ENCODE assay signal across 24 cellular contexts in genomic region chr2:126717928-126718327, GRCh38.
DNase-seq lines count a peak whose midpoint lies in the region; ATAC-seq, FAIRE-seq and TF ChIP-seq lines count a peak whose summit lies in the region.
"Had no signal": no experiment of that assay in that cellular context is flagged by ENCODE, and none has a peak within 500 bp of the region (broad histone marks: within the 10 kb centered on the region; RNA-seq: fewer than 3 reads in every experiment).

No MANE protein-coding gene starts in this region.

- H3K9me3 ChIP-seq in endodermal cell (ENCODE audit: control insufficient read depth, low read length), result no peaks in the 10 kb centered on the region
- no peaks in the 10 kb centered on the region for H3K9me3 ChIP-seq in lung (ENCODE audit: control insufficient read depth in 2 of 2, insufficient read depth in 1 of 2, low read length in 1 of 2)
- H3K9me3 ChIP-seq: BE2C had no signal

- H3K9me3 Mint-ChIP-seq in endodermal cell (no peaks in the 10 kb centered on the region), osteocyte (ENCODE audit: unreplicated experiment) (no peaks in the 10 kb centered on the region)
- H3K9me3 Mint-ChIP-seq: GM23338 had no signal

- WGBS in endodermal cell (ENCODE audit: insufficient coverage in 1 of 2, insufficient read length in 1 of 2), 2 experiments, result 92 to 100% methylated on average over 4 to 5 of the region's 5 CpGs
- WGBS in lung, 2 donors, result 87 to 96% methylated on average over 5 of the region's 5 CpGs

- no peaks in the 10 kb centered on the region for H3K4me1 Mint-ChIP-seq in endodermal cell
- no peaks in the 10 kb centered on the region for H3K4me1 Mint-ChIP-seq in osteocyte (ENCODE audit: unreplicated experiment)
- H3K4me1 Mint-ChIP-seq: CD4-positive, CD25-positive, alpha-beta regulatory T cell; CD8-positive, alpha-beta memory T cell; GM23338 had no signal

- H3K27me3 Mint-ChIP-seq in endodermal cell (ENCODE audit: insufficient read depth) (peaks cover 9% of the 10 kb centered on the region), osteocyte (ENCODE audit: unreplicated experiment) (peaks cover 26% of the 10 kb centered on the region)

- peak; percentile 18 for FAIRE-seq in bronchial epithelial cell (lab: Jason Lieb, UNC)
- FAIRE-seq: A204.1, GM12878, H54 had no signal

- H3K27me3 ChIP-seq in bronchial epithelial cell (ENCODE audit: control insufficient read depth, insufficient read depth, low read length) (no peaks in the 10 kb centered on the region), endodermal cell (ENCODE audit: control insufficient read depth, insufficient read depth, low read length, poor library complexity, severe bottlenecking) (no peaks in the 10 kb centered on the region), lung (ENCODE audit: control insufficient read depth, insufficient read depth) (no peaks in the 10 kb centered on the region)
- H3K27me3 ChIP-seq: BE2C had no signal

- DNase-seq in bronchial epithelial cell (ENCODE audit: low read depth), result no peak
- DNase-seq in endodermal cell, result peak; percentile 15
- peak; percentile 11 for DNase-seq in lung (ENCODE audit: low spot score)
- peak; percentile 36 for DNase-seq in osteocyte (ENCODE audit: extremely low spot score, unreplicated experiment)
- no peak for DNase-seq in central memory CD4-positive, alpha-beta T cell
- DNase-seq: ACHN; BE2C; C1 segment of cervical spinal cord; CD4-positive, CD25-positive, alpha-beta regulatory T cell; CD8-positive, alpha-beta memory T cell; COR-L47; DMS 273 treated with DMSO at 0.1 percent for 48 hours; DMS53; DND-41; EL; HCEC 1CT; IMR-90 had no signal

- H3K36me3 ChIP-seq in bronchial epithelial cell (ENCODE audit: control insufficient read depth, insufficient read depth, low read length) (no peaks in the 10 kb centered on the region), endodermal cell (ENCODE audit: control insufficient read depth, insufficient read depth, low read length) (no peaks in the 10 kb centered on the region), lung (ENCODE audit: control insufficient read depth in 2 of 2, insufficient read depth in 2 of 2, low read length in 2 of 2) (no peaks in the 10 kb centered on the region)
- H3K36me3 ChIP-seq: BE2C had no signal

- H3K27ac ChIP-seq in endodermal cell (ENCODE audit: low read depth, low read length) (no peak overlapping the region), lung (ENCODE audit: low read depth in 1 of 2, low read length in 1 of 2) (no peak overlapping the region)
- H3K27ac ChIP-seq: HL-60 had no signal

- ATAC-seq in lung (ENCODE audit: insufficient read depth, low FRiP score), result no peak
- no peak for ATAC-seq in GM18873 (IDR thresholded peaks at IDR 0.05; ENCODE audit: low FRiP score, unreplicated experiment)
- no peak for ATAC-seq in GM19455 (IDR thresholded peaks at IDR 0.05; ENCODE audit: unreplicated experiment)
- ATAC-seq: GM12878, GM23338 had no signal

- TF ChIP-seq CTCF in bronchial epithelial cell (IDR thresholded peaks at IDR 0.05; ENCODE audit: insufficient read depth, low read length, severe bottlenecking) (no peak), endodermal cell (conservative IDR thresholded peaks at IDR 0.05) (no peak), lung (IDR thresholded peaks at IDR 0.05; ENCODE audit: control extremely low read depth, extremely low read depth) (no peak), osteocyte (IDR thresholded peaks at IDR 0.05) (no peak)

- H3K27ac Mint-ChIP-seq in endodermal cell, result no peak overlapping the region
- no peak overlapping the region for H3K27ac Mint-ChIP-seq in osteocyte (ENCODE audit: unreplicated experiment)
- H3K27ac Mint-ChIP-seq: GM23338 had no signal

- H3K4me3 Mint-ChIP-seq in endodermal cell (no peak overlapping the region), osteocyte (ENCODE audit: unreplicated experiment) (no peak overlapping the region)
- H3K4me3 Mint-ChIP-seq: CD4-positive, CD25-positive, alpha-beta regulatory T cell; CD8-positive, alpha-beta memory T cell; GM23338 had no signal

- no peak overlapping the region for H3K9ac ChIP-seq in endodermal cell (ENCODE audit: extremely low read depth, low read length, poor library complexity, severe bottlenecking)

- H3K4me3 ChIP-seq in bronchial epithelial cell (ENCODE audit: low read depth, low read length) (no peak overlapping the region), endodermal cell (ENCODE audit: low read length) (no peak overlapping the region), lung (no peak overlapping the region)
- H3K4me3 ChIP-seq: GM12878, GM23338 had no signal

- H3K4me1 ChIP-seq in endodermal cell (ENCODE audit: control insufficient read depth, insufficient read depth, low read length) (no peaks in the 10 kb centered on the region), lung (ENCODE audit: control insufficient read depth in 2 of 2, insufficient read depth in 2 of 2, low read length in 2 of 2) (peaks cover 5 to 7% of the 10 kb centered on the region in 2 donors)
- H3K4me1 ChIP-seq: BE2C had no signal

- H3K36me3 Mint-ChIP-seq in endodermal cell (ENCODE audit: low read depth) (no peaks in the 10 kb centered on the region), osteocyte (ENCODE audit: unreplicated experiment) (no peaks in the 10 kb centered on the region)
- H3K36me3 Mint-ChIP-seq: CD4-positive, CD25-positive, alpha-beta regulatory T cell had no signal

Comparison
In these comparisons a context has a peak if more than half of its experiments do, and no peak if none do; other contexts are left out.
1. DNase-seq: peak in endodermal cell (single experiment), lung (single experiment) and osteocyte (single experiment); none in bronchial epithelial cell (single experiment) and central memory CD4-positive, alpha-beta T cell (single experiment).